In the genomic region with DNA sequence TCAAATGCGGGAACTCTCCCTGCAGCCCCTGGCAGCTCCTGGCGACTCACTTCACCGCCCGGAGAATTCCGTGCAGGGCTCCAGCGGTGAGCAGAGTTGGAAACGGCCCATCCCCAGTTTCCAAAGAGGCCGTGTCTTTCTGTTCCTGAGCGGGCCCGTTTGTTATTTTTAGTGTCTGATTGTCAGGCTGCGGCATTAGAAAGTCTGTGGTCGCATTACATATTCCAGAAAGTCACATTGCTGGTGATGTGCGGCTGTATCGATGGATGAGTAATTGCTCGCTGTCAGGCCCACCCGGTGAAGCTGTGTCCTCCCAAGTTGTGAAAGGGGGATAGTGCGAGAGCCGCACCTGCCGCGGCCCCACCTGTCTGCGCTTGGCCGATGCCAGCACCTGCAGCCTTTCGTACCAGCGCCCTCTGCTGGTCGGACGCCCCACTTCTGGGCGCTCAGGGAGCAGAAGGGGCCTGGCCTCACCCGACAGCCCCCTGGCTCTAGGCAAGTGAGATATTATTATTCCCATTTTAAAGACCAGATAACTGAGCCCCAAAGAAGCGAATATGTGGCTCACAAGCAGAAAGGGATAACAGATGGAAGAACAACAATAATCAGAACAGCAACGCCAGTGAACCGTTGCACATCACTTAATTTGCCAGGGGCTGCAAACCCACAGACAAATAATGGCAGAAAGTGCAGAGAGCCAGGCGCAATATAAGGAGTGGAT, we compare ENCODE assay signal across 8 cellular contexts.
A peak's percentile ranks its signal among the peaks of the same experiment; 100 is the strongest.
DNase-seq lines count a peak whose midpoint lies in the region; ATAC-seq, FAIRE-seq and TF ChIP-seq lines count a peak whose summit lies in the region.

No MANE protein-coding gene starts in this region.

- FAIRE-seq in urothelium cell line (lab: Jason Lieb, UNC) = peak; percentile 77

- peak overlapping the region; percentile 42 for H3K27ac ChIP-seq in RWPE1

- peak; percentile 36 for DNase-seq in NK-92 treated with Interleukin-12 subunit alpha and Interleukin-12 subunit beta, amount 100 ng/mL, for 24 hours (lab: John Stamatoyannopoulos, UW)
- no peak for DNase-seq in NK-92 (lab: John Stamatoyannopoulos, UW; ENCODE audit: unreplicated experiment)
- DNase-seq in HS-5 (ENCODE audit: low read depth) = peak; percentile 47
- DNase-seq in RWPE1 (ENCODE audit: low spot score) = peak; percentile 78
- DNase-seq in activated gamma-delta T cell treated with anti-CD3 and anti-CD28 coated beads, Interleukin-2, amount 50 U/mL, for 16 hours (ENCODE audit: low read depth) = peak; percentile 64
- peak; percentile 90 for DNase-seq in Right ventricle myocardium inferior (ENCODE audit: missing footprints)
- DNase-seq in posterior cingulate gyrus = peak; percentile 31 to 94 (median 70)
- peak; percentile 90 for DNase-seq in urothelium cell line (ENCODE audit: low spot score)

- intact Hi-C loops in Right ventricle myocardium inferior (cut with DNase I) = loop anchor here (10.0 kb wide), 1 partner anchor 902 kb away; no protein-coding TSS in a partner anchor
- intact Hi-C loops in posterior cingulate gyrus (cut with DNase I) = loop anchor here (2.0 to 10.0 kb wide), 2 partner anchors 904 to 972 kb away; no protein-coding TSS in a partner anchor

- TF ChIP-seq CTCF in RWPE1 (conservative IDR thresholded peaks at IDR 0.05; ENCODE audit: low read depth) = peak; percentile 99

- POLR2A ChIA-PET in RWPE1 (lab: Yijun Ruan, JAX; ENCODE audit: low non-redundant PET) = no interaction called here

- peak; percentile 72 for ATAC-seq in Right ventricle myocardium inferior

- CTCF ChIA-PET in RWPE1 (lab: Yijun Ruan, JAX) = interaction anchor here (0.6 to 1.8 kb wide), 28 partner anchors 12 to 1416 kb away, joined by 3 to 10 read pairs (median 4); no protein-coding TSS in a partner anchor
